8 cellular contexts compared by ENCODE assay signal in genomic region chr1:204578867-204579664, GRCh38.
DNase-seq lines count a peak whose midpoint lies in the region; ATAC-seq, FAIRE-seq and TF ChIP-seq lines count a peak whose summit lies in the region.

No MANE protein-coding gene starts in this region.

- H3K4me3 ChIP-seq in GM23248, result no peak overlapping the region
- H3K4me3 ChIP-seq in NB4 (ENCODE audit: low read depth, low read length), result no peak overlapping the region
- H3K4me3 ChIP-seq in astrocyte (ENCODE audit: insufficient read depth, low read depth, low read length), result no peak overlapping the region

- WGBS in GM23248 (ENCODE audit: low coverage in 1 of 2, low lambda C conversion rate in 2 of 2, missing lambda C conversion rate in 2 of 2), 2 experiments, result 45 to 49% methylated on average over 18 of the region's 18 CpGs

- H3K9me2 ChIP-seq in GM23248 (ENCODE audit: insufficient read depth), result no peaks in the 10 kb centered on the region

- DNase-seq in activated CD4-positive, alpha-beta T cell treated with anti-CD3 and anti-CD28 coated beads for 36 hours, result peak; percentile 67
- DNase-seq in activated CD4-positive, alpha-beta T cell treated with anti-CD3 and anti-CD28 coated beads for 1 hour, result no peak
- peak; percentile 24 for DNase-seq in GM23248
- DNase-seq in NB4 (ENCODE audit: low read depth), result peak; percentile 58
- no peak for DNase-seq in astrocyte (ENCODE audit: low read depth)
- DNase-seq in naive thymus-derived CD8-positive, alpha-beta T cell, result no peak
- DNase-seq in caudate nucleus (lab: John Stamatoyannopoulos, UW), result no peak
- DNase-seq in NCI-H1930 (lab: John Stamatoyannopoulos, UW), result no peak

- intact Hi-C loops in activated CD4-positive, alpha-beta T cell treated with anti-CD3 and anti-CD28 coated beads for 36 hours (cut with DNase I, micrococcal nuclease), result no loop called here

- H3K4me2 ChIP-seq in GM23248 (ENCODE audit: unreplicated experiment) (peak overlapping the region; percentile 35), astrocyte (ENCODE audit: low read length) (peak overlapping the region; percentile 36)

- no peaks in the 10 kb centered on the region for H3K9me3 Mint-ChIP-seq in activated CD4-positive, alpha-beta T cell treated with anti-CD3 and anti-CD28 coated beads for 36 hours (ENCODE audit: low read depth)
- H3K9me3 Mint-ChIP-seq in astrocyte (ENCODE audit: unreplicated experiment), result no peaks in the 10 kb centered on the region
- H3K9me3 Mint-ChIP-seq in naive thymus-derived CD8-positive, alpha-beta T cell, result no peaks in the 10 kb centered on the region

- TF ChIP-seq CTCF in NB4 (IDR thresholded peaks at IDR 0.05; ENCODE audit: low read depth, low read length) (no peak), astrocyte (IDR thresholded peaks at IDR 0.05; ENCODE audit: insufficient read depth, low read depth, low read length) (no peak)

- H4K20me1 ChIP-seq in GM23248 (ENCODE audit: insufficient read depth) (no peaks in the 10 kb centered on the region), astrocyte (ENCODE audit: insufficient read depth, low read length) (no peaks in the 10 kb centered on the region)

- H3K36me3 ChIP-seq in GM23248 (ENCODE audit: low read depth) (no peaks in the 10 kb centered on the region), astrocyte (ENCODE audit: insufficient read depth, low read length) (no peaks in the 10 kb centered on the region)

- peak overlapping the region; percentile 72 for H3K27ac Mint-ChIP-seq in activated CD4-positive, alpha-beta T cell treated with anti-CD3 and anti-CD28 coated beads for 36 hours
- no peak overlapping the region for H3K27ac Mint-ChIP-seq in astrocyte (ENCODE audit: unreplicated experiment)
- H3K27ac Mint-ChIP-seq in naive thymus-derived CD8-positive, alpha-beta T cell, result peak overlapping the region; percentile 63 to 92 (median 70)

- no peak for FAIRE-seq in astrocyte (lab: Jason Lieb, UNC)

- H3K27ac ChIP-seq in GM23248 (no peak overlapping the region), astrocyte (ENCODE audit: low read depth, low read length) (no peak overlapping the region), caudate nucleus (ENCODE audit: low read depth, low read length) (no peak overlapping the region)

- no peaks in the 10 kb centered on the region for H3K36me3 Mint-ChIP-seq in activated CD4-positive, alpha-beta T cell treated with anti-CD3 and anti-CD28 coated beads for 36 hours (ENCODE audit: low read depth)
- peaks cover 5% of the 10 kb centered on the region for H3K36me3 Mint-ChIP-seq in astrocyte (ENCODE audit: low read depth, unreplicated experiment)
- H3K36me3 Mint-ChIP-seq in naive thymus-derived CD8-positive, alpha-beta T cell, result peaks cover 0 to 59% (median 11%) of the 10 kb centered on the region in 3 donors

- TF ChIP-seq POLR2A in NB4 (IDR thresholded peaks at IDR 0.05; ENCODE audit: extremely low read depth, insufficient read length), result no peak

- in situ Hi-C loops in GM23248 (cut with MboI), result loop anchor here (5.0 kb wide), 1 partner anchor 228 kb away; no protein-coding TSS in a partner anchor

- H3K27me3 Mint-ChIP-seq in activated CD4-positive, alpha-beta T cell treated with anti-CD3 and anti-CD28 coated beads for 36 hours, result no peaks in the 10 kb centered on the region
- H3K27me3 Mint-ChIP-seq in astrocyte (ENCODE audit: low read depth, unreplicated experiment), result peaks cover 29% of the 10 kb centered on the region
- H3K27me3 Mint-ChIP-seq in naive thymus-derived CD8-positive, alpha-beta T cell, result no peaks in the 10 kb centered on the region

- H3K9ac ChIP-seq in GM23248, result no peak overlapping the region
- no peak overlapping the region for H3K9ac ChIP-seq in astrocyte (ENCODE audit: low read length)

- no peaks in the 10 kb centered on the region for H3K27me3 ChIP-seq in GM23248 (replicated peaks; ENCODE audit: insufficient read depth)
- peaks cover 5% of the 10 kb centered on the region for H3K27me3 ChIP-seq in astrocyte (ENCODE audit: insufficient read depth, low read length)

- no peaks in the 10 kb centered on the region for H3F3A ChIP-seq in GM23248 (ENCODE audit: insufficient read depth)

- H3K9me3 ChIP-seq in GM23248 (ENCODE audit: low read depth) (no peaks in the 10 kb centered on the region), astrocyte (ENCODE audit: insufficient read depth, low read depth, low read length) (no peaks in the 10 kb centered on the region)

- H3K4me1 ChIP-seq in GM23248 (ENCODE audit: insufficient read depth), result no peaks in the 10 kb centered on the region
- H3K4me1 ChIP-seq in astrocyte (ENCODE audit: insufficient read depth, low read length), result peaks cover 4% of the 10 kb centered on the region

- H3K79me2 ChIP-seq in GM23248 (ENCODE audit: insufficient read depth) (no peaks in the 10 kb centered on the region), astrocyte (ENCODE audit: insufficient read depth, low read length) (no peaks in the 10 kb centered on the region)

- peak overlapping the region; percentile 31 for H3K4me3 Mint-ChIP-seq in activated CD4-positive, alpha-beta T cell treated with anti-CD3 and anti-CD28 coated beads for 36 hours
- H3K4me3 Mint-ChIP-seq in astrocyte (ENCODE audit: unreplicated experiment), result no peak overlapping the region
- peak overlapping the region in 7 of 10 donors; percentile 14 to 80 (median 45) for H3K4me3 Mint-ChIP-seq in naive thymus-derived CD8-positive, alpha-beta T cell

- CTCF ChIA-PET in activated CD4-positive, alpha-beta T cell treated with anti-CD3 and anti-CD28 coated beads for 36 hours (lab: Charles Lee), result interaction anchor here (0.6 to 3.5 kb wide), 8 partner anchors 11 to 228 kb away, joined by 3 to 16 read pairs (median 4); no protein-coding TSS in a partner anchor

- POLR2A ChIA-PET in activated CD4-positive, alpha-beta T cell treated with anti-CD3 and anti-CD28 coated beads for 36 hours (lab: Charles Lee), result interaction anchor here (1.1 kb wide), 1 partner anchor 189 kb away, joined by 4 read pairs; no protein-coding TSS in a partner anchor
- POLR2A ChIA-PET in naive thymus-derived CD8-positive, alpha-beta T cell (lab: Charles Lee), result interaction anchor here (0.6 kb wide), 1 partner anchor 856 kb away, joined by 4 read pairs; no protein-coding TSS in a partner anchor

- H3K4me1 Mint-ChIP-seq in activated CD4-positive, alpha-beta T cell treated with anti-CD3 and anti-CD28 coated beads for 36 hours, result peaks cover 20% of the 10 kb centered on the region
- peaks cover 21% of the 10 kb centered on the region for H3K4me1 Mint-ChIP-seq in astrocyte (ENCODE audit: low read depth, unreplicated experiment)
- H3K4me1 Mint-ChIP-seq in naive thymus-derived CD8-positive, alpha-beta T cell, result peaks cover 7 to 31% (median 16%) of the 10 kb centered on the region in 4 donors

- H2AFZ ChIP-seq in GM23248 (no peak overlapping the region), astrocyte (ENCODE audit: low read depth, low read length) (no peak overlapping the region)

- peak; percentile 91 for ATAC-seq in activated CD4-positive, alpha-beta T cell treated with anti-CD3 and anti-CD28 coated beads for 36 hours
- peak in 1 of 2 donors; percentile 20 for ATAC-seq in naive thymus-derived CD8-positive, alpha-beta T cell

Comparison
In these comparisons a context has a peak if more than half of its experiments do, and no peak if none do; other contexts are left out.
1. DNase-seq: peak in activated CD4-positive, alpha-beta T cell treated with anti-CD3 and anti-CD28 coated beads for 36 hours (single experiment), GM23248 (single experiment) and NB4 (single experiment); none in activated CD4-positive, alpha-beta T cell treated with anti-CD3 and anti-CD28 coated beads for 1 hour (single experiment), astrocyte (single experiment), naive thymus-derived CD8-positive, alpha-beta T cell (0 of 10), caudate nucleus (0 of 61) and NCI-H1930 (0 of 2).